ENCODE assay signal across 1 cellular context in the genomic region with DNA sequence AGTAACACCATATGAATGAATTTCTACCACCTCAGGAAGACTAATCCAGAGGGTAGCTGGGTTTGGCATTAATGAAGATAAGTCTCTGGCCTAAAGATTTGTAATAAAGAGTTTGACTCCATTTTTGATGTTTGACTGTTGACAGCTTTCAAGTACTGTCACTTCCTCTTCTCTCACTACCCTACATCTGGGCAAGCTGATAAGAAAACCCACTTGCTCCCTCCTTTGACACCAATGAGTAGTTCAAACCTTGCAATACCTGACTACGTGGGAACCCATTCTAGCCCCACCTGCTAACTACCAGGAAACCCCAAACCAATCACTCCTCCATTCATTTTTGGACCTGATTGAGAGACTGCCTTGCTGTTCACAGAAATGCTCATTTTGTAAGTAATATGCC.
TF ChIP-seq lines count a peak whose summit lies in the region.

No MANE protein-coding gene starts in this region.

TF ChIP-seq in GM23338, 12 proteins besides CTCF, POLR2A, EP300 and RAD21 (continued from another document):
- TF ChIP-seq, protein P1, sequence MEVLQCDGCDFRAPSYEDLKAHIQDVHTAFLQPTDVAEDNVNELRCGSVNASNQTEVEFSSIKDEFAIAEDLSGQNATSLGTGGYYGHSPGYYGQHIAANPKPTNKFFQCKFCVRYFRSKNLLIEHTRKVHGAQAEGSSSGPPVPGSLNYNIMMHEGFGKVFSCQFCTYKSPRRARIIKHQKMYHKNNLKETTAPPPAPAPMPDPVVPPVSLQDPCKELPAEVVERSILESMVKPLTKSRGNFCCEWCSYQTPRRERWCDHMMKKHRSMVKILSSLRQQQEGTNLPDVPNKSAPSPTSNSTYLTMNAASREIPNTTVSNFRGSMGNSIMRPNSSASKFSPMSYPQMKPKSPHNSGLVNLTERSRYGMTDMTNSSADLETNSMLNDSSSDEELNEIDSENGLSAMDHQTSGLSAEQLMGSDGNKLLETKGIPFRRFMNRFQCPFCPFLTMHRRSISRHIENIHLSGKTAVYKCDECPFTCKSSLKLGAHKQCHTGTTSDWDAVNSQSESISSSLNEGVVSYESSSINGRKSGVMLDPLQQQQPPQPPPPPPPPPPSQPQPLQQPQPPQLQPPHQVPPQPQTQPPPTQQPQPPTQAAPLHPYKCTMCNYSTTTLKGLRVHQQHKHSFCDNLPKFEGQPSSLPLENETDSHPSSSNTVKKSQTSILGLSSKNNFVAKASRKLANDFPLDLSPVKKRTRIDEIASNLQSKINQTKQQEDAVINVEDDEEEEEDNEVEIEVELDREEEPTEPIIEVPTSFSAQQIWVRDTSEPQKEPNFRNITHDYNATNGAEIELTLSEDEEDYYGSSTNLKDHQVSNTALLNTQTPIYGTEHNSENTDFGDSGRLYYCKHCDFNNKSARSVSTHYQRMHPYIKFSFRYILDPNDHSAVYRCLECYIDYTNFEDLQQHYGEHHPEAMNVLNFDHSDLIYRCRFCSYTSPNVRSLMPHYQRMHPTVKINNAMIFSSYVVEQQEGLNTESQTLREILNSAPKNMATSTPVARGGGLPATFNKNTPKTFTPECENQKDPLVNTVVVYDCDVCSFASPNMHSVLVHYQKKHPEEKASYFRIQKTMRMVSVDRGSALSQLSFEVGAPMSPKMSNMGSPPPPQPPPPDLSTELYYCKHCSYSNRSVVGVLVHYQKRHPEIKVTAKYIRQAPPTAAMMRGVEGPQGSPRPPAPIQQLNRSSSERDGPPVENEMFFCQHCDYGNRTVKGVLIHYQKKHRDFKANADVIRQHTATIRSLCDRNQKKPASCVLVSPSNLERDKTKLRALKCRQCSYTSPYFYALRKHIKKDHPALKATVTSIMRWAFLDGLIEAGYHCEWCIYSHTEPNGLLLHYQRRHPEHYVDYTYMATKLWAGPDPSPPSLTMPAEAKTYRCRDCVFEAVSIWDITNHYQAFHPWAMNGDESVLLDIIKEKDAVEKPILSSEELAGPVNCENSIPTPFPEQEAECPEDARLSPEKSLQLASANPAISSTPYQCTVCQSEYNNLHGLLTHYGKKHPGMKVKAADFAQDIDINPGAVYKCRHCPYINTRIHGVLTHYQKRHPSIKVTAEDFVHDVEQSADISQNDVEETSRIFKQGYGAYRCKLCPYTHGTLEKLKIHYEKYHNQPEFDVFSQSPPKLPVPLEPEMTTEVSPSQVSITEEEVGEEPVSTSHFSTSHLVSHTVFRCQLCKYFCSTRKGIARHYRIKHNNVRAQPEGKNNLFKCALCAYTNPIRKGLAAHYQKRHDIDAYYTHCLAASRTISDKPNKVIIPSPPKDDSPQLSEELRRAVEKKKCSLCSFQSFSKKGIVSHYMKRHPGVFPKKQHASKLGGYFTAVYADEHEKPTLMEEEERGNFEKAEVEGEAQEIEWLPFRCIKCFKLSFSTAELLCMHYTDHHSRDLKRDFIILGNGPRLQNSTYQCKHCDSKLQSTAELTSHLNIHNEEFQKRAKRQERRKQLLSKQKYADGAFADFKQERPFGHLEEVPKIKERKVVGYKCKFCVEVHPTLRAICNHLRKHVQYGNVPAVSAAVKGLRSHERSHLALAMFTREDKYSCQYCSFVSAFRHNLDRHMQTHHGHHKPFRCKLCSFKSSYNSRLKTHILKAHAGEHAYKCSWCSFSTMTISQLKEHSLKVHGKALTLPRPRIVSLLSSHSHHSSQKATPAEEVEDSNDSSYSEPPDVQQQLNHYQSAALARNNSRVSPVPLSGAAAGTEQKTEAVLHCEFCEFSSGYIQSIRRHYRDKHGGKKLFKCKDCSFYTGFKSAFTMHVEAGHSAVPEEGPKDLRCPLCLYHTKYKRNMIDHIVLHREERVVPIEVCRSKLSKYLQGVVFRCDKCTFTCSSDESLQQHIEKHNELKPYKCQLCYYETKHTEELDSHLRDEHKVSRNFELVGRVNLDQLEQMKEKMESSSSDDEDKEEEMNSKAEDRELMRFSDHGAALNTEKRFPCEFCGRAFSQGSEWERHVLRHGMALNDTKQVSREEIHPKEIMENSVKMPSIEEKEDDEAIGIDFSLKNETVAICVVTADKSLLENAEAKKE (CRISPR knock-in tag; IDR thresholded peaks at IDR 0.05): no peak
- TF ChIP-seq ZNF114 (CRISPR knock-in tag; IDR thresholded peaks at IDR 0.05) (no peak), CREB1 (CRISPR knock-in tag; IDR thresholded peaks at IDR 0.05; ENCODE audit: low read depth) (no peak)
